10 cellular contexts compared by ENCODE assay signal in the genomic region with DNA sequence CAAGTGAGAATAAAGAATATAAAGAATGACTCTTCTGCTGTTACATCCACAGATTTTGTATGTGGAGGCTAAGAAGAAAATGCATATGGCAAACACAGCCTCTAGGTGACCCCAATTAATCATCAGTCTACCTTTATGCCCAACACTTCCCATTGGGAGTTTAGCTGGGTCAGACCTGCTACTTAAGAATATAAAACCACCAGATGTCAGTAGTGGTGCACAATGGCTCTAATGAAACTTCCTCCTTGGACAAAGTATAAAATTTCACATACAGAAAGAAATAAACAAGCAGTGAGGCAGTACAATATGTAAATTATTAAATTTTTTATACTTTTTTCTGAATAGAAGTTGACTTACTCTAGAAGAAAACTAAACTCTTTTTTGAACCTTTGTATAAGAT.
DNase-seq lines count a peak whose midpoint lies in the region; ATAC-seq and TF ChIP-seq lines count a peak whose summit lies in the region.
"Had no signal": no experiment of that assay in that cellular context is flagged by ENCODE, and none has a peak within 500 bp of the region (broad histone marks: within the 10 kb centered on the region; RNA-seq: fewer than 3 reads in every experiment).

No MANE protein-coding gene starts in this region.

- H3K4me1 Mint-ChIP-seq in HFFc6 (ENCODE audit: low read depth) (no peaks in the 10 kb centered on the region), mesothelial cell of epicardium (no peaks in the 10 kb centered on the region)

- in situ Hi-C loops in ACHN (cut with HindIII; ENCODE audit: low pct_ligation_motif_present, low pct_unique_long_range_greater_than_20kb, low sequenced_read_pairs): no loop called here

- H3K4me3 ChIP-seq in ascending aorta (no peak overlapping the region), right lobe of liver (no peak overlapping the region)

- H3K27ac ChIP-seq in ascending aorta (no peak overlapping the region), right lobe of liver (no peak overlapping the region)

- no peaks in the 10 kb centered on the region for H3K9me3 ChIP-seq in ascending aorta
- H3K9me3 ChIP-seq in right lobe of liver: no peaks in the 10 kb centered on the region

- H3K36me3 Mint-ChIP-seq in HFFc6 (ENCODE audit: low read depth): no peaks in the 10 kb centered on the region
- H3K36me3 Mint-ChIP-seq in mesothelial cell of epicardium: no peaks in the 10 kb centered on the region

- TF ChIP-seq CTCF in HFFc6 (IDR thresholded peaks at IDR 0.05): peak; percentile 48
- TF ChIP-seq CTCF in ascending aorta (IDR thresholded peaks at IDR 0.05): peak in 2 of 3 experiments; percentile 36 to 66
- TF ChIP-seq CTCF in right lobe of liver (IDR thresholded peaks at IDR 0.05): peak; percentile 18 to 46 (median 38)
- no peak for TF ChIP-seq CTCF in mesothelial cell of epicardium (IDR thresholded peaks at IDR 0.05; ENCODE audit: unreplicated experiment)

- H3K4me1 ChIP-seq in ascending aorta (no peaks in the 10 kb centered on the region), right lobe of liver (no peaks in the 10 kb centered on the region)

- ATAC-seq in right lobe of liver (peak in 2 of 4 donors; percentile 44 to 65), HG02678 (IDR thresholded peaks at IDR 0.05; ENCODE audit: unreplicated experiment) (no peak), GM19463 (IDR thresholded peaks at IDR 0.05; ENCODE audit: unreplicated experiment) (no peak), HG02938 (IDR thresholded peaks at IDR 0.05; ENCODE audit: unreplicated experiment) (no peak)

- intact Hi-C loops in ascending aorta (cut with DNase I) (loop anchor here (2.0 kb wide), 1 partner anchor 461 kb away; no protein-coding TSS in a partner anchor), right lobe of liver (cut with DNase I) (no loop called here)

- H3K27me3 Mint-ChIP-seq in HFFc6 (ENCODE audit: insufficient read depth) (no peaks in the 10 kb centered on the region), mesothelial cell of epicardium (ENCODE audit: low read depth) (no peaks in the 10 kb centered on the region)

- H3K9me3 Mint-ChIP-seq in HFFc6: peaks cover 8% of the 10 kb centered on the region
- H3K9me3 Mint-ChIP-seq in mesothelial cell of epicardium: peaks cover 4% of the 10 kb centered on the region

- no peak for TF ChIP-seq POLR2A in right lobe of liver (IDR thresholded peaks at IDR 0.05)

- H3K36me3 ChIP-seq in ascending aorta (no peaks in the 10 kb centered on the region), right lobe of liver (no peaks in the 10 kb centered on the region)

- DNase-seq in ACHN (peak; percentile 3), HFFc6 (no peak), ascending aorta (ENCODE audit: low spot score in 2 of 2) (no peak), right lobe of liver (no peak), mesothelial cell of epicardium (ENCODE audit: low spot score in 2 of 2, unreplicated experiment in 2 of 2) (no peak)
- DNase-seq: NCI-H187 treated with DMSO at 0.1 percent for 48 hours, right cardiac atrium had no signal

- H3K27ac Mint-ChIP-seq in HFFc6 (no peak overlapping the region), mesothelial cell of epicardium (no peak overlapping the region)

- no peak overlapping the region for H3K4me3 Mint-ChIP-seq in HFFc6
- no peak overlapping the region for H3K4me3 Mint-ChIP-seq in mesothelial cell of epicardium

- no peaks in the 10 kb centered on the region for H3K27me3 ChIP-seq in ascending aorta
- H3K27me3 ChIP-seq in right lobe of liver: no peaks in the 10 kb centered on the region
